In genomic region chr11:121446752-121447156, GRCh38 we compare ENCODE assay signal across 8 cellular contexts. TPM values are rescaled to one million over a fixed set of nuclear protein-coding genes. Genes with fewer than 3 reads are reported as not detected.
DNase-seq lines count a peak whose midpoint lies in the region; ATAC-seq and TF ChIP-seq lines count a peak whose summit lies in the region.

No MANE protein-coding gene starts in this region.

- no peak for ATAC-seq in PC-3

- peak; percentile 6 for DNase-seq in AG10803 (ENCODE audit: low read depth)
- DNase-seq in PC-3: peak; percentile 41
- peak; percentile 21 for DNase-seq in fibroblast of the aortic adventitia (ENCODE audit: low read depth)
- no peak for DNase-seq in NCI-H1694 treated with DMSO at 0.1 percent for 48 hours (lab: John Stamatoyannopoulos, UW)
- DNase-seq in GM20000 (ENCODE audit: low spot score): no peak
- no peak for DNase-seq in NCI-H146 (lab: John Stamatoyannopoulos, UW)
- no peak for DNase-seq in ascending aorta (ENCODE audit: low spot score in 2 of 2)

- H3K4me3 ChIP-seq in AG10803 (ENCODE audit: low read length): no peak overlapping the region
- H3K4me3 ChIP-seq in PC-3 (ENCODE audit: low read length): no peak overlapping the region
- no peak overlapping the region for H3K4me3 ChIP-seq in fibroblast of the aortic adventitia (ENCODE audit: low read depth, low read length)
- H3K4me3 ChIP-seq in ascending aorta: no peak overlapping the region

- H3K4me1 ChIP-seq in PC-3 (ENCODE audit: insufficient read depth, low read length) (peaks cover 14% of the 10 kb centered on the region), ascending aorta (peaks cover 0 to 6% of the 10 kb centered on the region in 2 donors)

- H2AFZ ChIP-seq in PC-3 (ENCODE audit: low read length): no peak overlapping the region

- TF ChIP-seq CTCF in AG10803 (conservative IDR thresholded peaks at IDR 0.05; ENCODE audit: low read length) (peak; percentile 37; the same call in 1 of the 2 replicates), GM12872 (IDR thresholded peaks at IDR 0.05; ENCODE audit: insufficient read depth, low read depth, low read length) (peak; percentile 24; the same call in 1 of the 3 replicates), PC-3 (conservative IDR thresholded peaks at IDR 0.05; ENCODE audit: low read depth, low read length) (peak; percentile 65), fibroblast of the aortic adventitia (IDR thresholded peaks at IDR 0.05; ENCODE audit: insufficient read depth, low read length) (peak; percentile 20), GM20000 (IDR thresholded peaks at IDR 0.05; ENCODE audit: extremely low read depth, missing control alignments) (no peak), ascending aorta (IDR thresholded peaks at IDR 0.05) (no peak)

- no peaks in the 10 kb centered on the region for H3K9me3 ChIP-seq in PC-3 (ENCODE audit: low read length)
- no peaks in the 10 kb centered on the region for H3K9me3 ChIP-seq in ascending aorta

- H3K36me3 ChIP-seq in PC-3 (ENCODE audit: low read depth, low read length): no peaks in the 10 kb centered on the region
- no peaks in the 10 kb centered on the region for H3K36me3 ChIP-seq in ascending aorta

- no peaks in the 10 kb centered on the region for H4K20me1 ChIP-seq in PC-3 (ENCODE audit: low read length)

- intact Hi-C loops in PC-3 (cut with micrococcal nuclease): loop anchor here (1.0 kb wide), 1 partner anchor 145 kb away; no protein-coding TSS in a partner anchor
- intact Hi-C loops in ascending aorta (cut with DNase I): no loop called here

- H3K4me2 ChIP-seq in PC-3 (ENCODE audit: low read length): no peak overlapping the region

- CTCF ChIA-PET in PC-3 (lab: Charles Lee): interaction anchor here (0.6 to 1.1 kb wide), 4 partner anchors 15 to 145 kb away, joined by 3 to 4 read pairs (median 3); no protein-coding TSS in a partner anchor

- no peaks in the 10 kb centered on the region for H3F3A ChIP-seq in PC-3 (ENCODE audit: low read length, unreplicated experiment)

- H3K27ac ChIP-seq in PC-3 (ENCODE audit: low read length) (no peak overlapping the region), ascending aorta (no peak overlapping the region)

- POLR2A ChIA-PET in PC-3 (lab: Charles Lee; ENCODE audit: unreplicated experiment): no interaction called here

- H3K27me3 ChIP-seq in PC-3 (ENCODE audit: low read length): no peaks in the 10 kb centered on the region
- H3K27me3 ChIP-seq in ascending aorta: no peaks in the 10 kb centered on the region

- H3K9me2 ChIP-seq in PC-3 (replicated peaks; ENCODE audit: low read length): no peaks in the 10 kb centered on the region

- no TSS peak for BruUV-seq in PC-3 (replicated peaks; lab: Mats Ljungman, UMichigan)

- H3K9ac ChIP-seq in PC-3 (ENCODE audit: low read length): no peak overlapping the region

- H3K79me2 ChIP-seq in PC-3 (ENCODE audit: low read length): no peaks in the 10 kb centered on the region

RNA-seq across cellular contexts. Expression of gene SORL1, which starts 5.4 kb away (rescaled TPM):
- 53.7 and 74.5 TPM in 2 replicates for total RNA-seq in PC-3 (2014; rRNA removed)
- 1.2 and 1.4 TPM in 2 replicates for total RNA-seq in fibroblast of the aortic adventitia (ENCODE audit: low replicate concordance)
- total RNA-seq in ascending aorta: 10.5 TPM

Comparison
In these comparisons a context has a peak if more than half of its experiments do, and no peak if none do; other contexts are left out.
1. DNase-seq: peak in AG10803 (single experiment), PC-3 (single experiment) and fibroblast of the aortic adventitia (single experiment); none in NCI-H1694 treated with DMSO at 0.1 percent for 48 hours (single experiment), GM20000 (single experiment), NCI-H146 (single experiment) and ascending aorta (0 of 2).
2. CTCF ChIP-seq: peak in AG10803 (single experiment), GM12872 (single experiment), PC-3 (single experiment) and fibroblast of the aortic adventitia (single experiment); none in GM20000 (single experiment) and ascending aorta (0 of 3).